ENCODE assay signal across 18 cellular contexts in genomic region chr1:6279066-6279465, GRCh38. TPM values are rescaled to one million over a fixed set of nuclear protein-coding genes. Genes with fewer than 3 reads are reported as not detected.
DNase-seq lines count a peak whose midpoint lies in the region; ATAC-seq and TF ChIP-seq lines count a peak whose summit lies in the region.
"Had no signal": no experiment of that assay in that cellular context is flagged by ENCODE, and none has a peak within 500 bp of the region (broad histone marks: within the 10 kb centered on the region; RNA-seq: fewer than 3 reads in every experiment).

No MANE protein-coding gene starts in this region.

- no peak overlapping the region for H4K91ac ChIP-seq in H9 (ENCODE audit: insufficient read length, low read depth, low read length)

- H4K5ac ChIP-seq in H9 (ENCODE audit: insufficient read length, low read depth, low read length) = no peak overlapping the region

- intact Hi-C loops in MCF 10A (cut with micrococcal nuclease) = no loop called here
- intact Hi-C loops in Right ventricle myocardium superior (cut with DNase I) = no loop called here

- H2BK15ac ChIP-seq in H9 (ENCODE audit: low read depth, low read length) = no peak overlapping the region

- H3K4me2 ChIP-seq in H9 (ENCODE audit: insufficient read depth, insufficient read length, low read length) = no peak overlapping the region

- no peak overlapping the region for H3K27ac ChIP-seq in H9 (ENCODE audit: insufficient read length, low read depth, low read length)

- H3K18ac ChIP-seq in H9 (ENCODE audit: insufficient read length, low read depth, low read length) = no peak overlapping the region

- H3K4me1 Mint-ChIP-seq in H9 (peaks cover 14 to 31% of the 10 kb centered on the region in 2 experiments), brain (peaks cover 54% of the 10 kb centered on the region), neural crest cell (peaks cover 36% of the 10 kb centered on the region), MCF 10A (ENCODE audit: insufficient read depth, unreplicated experiment) (no peaks in the 10 kb centered on the region)
- peaks cover 5% of the 10 kb centered on the region for H3K4me1 Mint-ChIP-seq in stimulated activated effector memory CD8-positive, alpha-beta T cell treated with anti-CD3 and anti-CD28 coated beads, Interleukin-12 subunit alpha, Interleukin-12 subunit beta, amount 100 ng/mL, for 72 hours

- no peak overlapping the region for H3K23ac ChIP-seq in H9 (ENCODE audit: insufficient read length, low read depth, low read length)

- no peaks in the 10 kb centered on the region for H3K27me3 ChIP-seq in H9 (ENCODE audit: insufficient read depth, low read length)
- H3K27me3 ChIP-seq: BE2C had no signal

- no peak overlapping the region for H2BK120ac ChIP-seq in H9 (ENCODE audit: low read depth, low read length, poor library complexity, severe bottlenecking)

- no peak overlapping the region; the same call in 1 of the 2 replicates for H3K14ac ChIP-seq in H9 (ENCODE audit: insufficient read depth, low read length)

- H3K79me2 ChIP-seq in H9 (ENCODE audit: insufficient read depth, low read length) = no peaks in the 10 kb centered on the region

- H2BK5ac ChIP-seq in H9 (ENCODE audit: insufficient read length, low read length) = no peak overlapping the region

- no peaks in the 10 kb centered on the region for H3K79me1 ChIP-seq in H9 (ENCODE audit: insufficient read depth, low read depth, low read length, poor library complexity, severe bottlenecking)

- no peak overlapping the region for H3K9ac ChIP-seq in H9 (ENCODE audit: extremely low read depth, insufficient read length, low read length)

- no peaks in the 10 kb centered on the region for H3K23me2 ChIP-seq in H9 (ENCODE audit: insufficient read length, low read depth, low read length, poor library complexity, severe bottlenecking)

- H2BK20ac ChIP-seq in H9 (ENCODE audit: low read depth, low read length, poor library complexity, severe bottlenecking) = no peak overlapping the region

- H2AFZ ChIP-seq in H9 (ENCODE audit: low read length) = no peak overlapping the region

- H3K36me3 Mint-ChIP-seq in H9 (ENCODE audit: insufficient read depth in 1 of 3, low read depth in 3 of 3) (peaks cover 5 to 10% (median 7%) of the 10 kb centered on the region in 3 experiments; a peak in 4 of 7 replicates), brain (no peaks in the 10 kb centered on the region), neural crest cell (ENCODE audit: low read depth) (no peaks in the 10 kb centered on the region), MCF 10A (ENCODE audit: insufficient read depth, unreplicated experiment) (peaks cover 10% of the 10 kb centered on the region)
- H3K36me3 Mint-ChIP-seq in stimulated activated effector memory CD8-positive, alpha-beta T cell treated with anti-CD3 and anti-CD28 coated beads, Interleukin-12 subunit alpha, Interleukin-12 subunit beta, amount 100 ng/mL, for 72 hours = no peaks in the 10 kb centered on the region

- BruUV-seq in MCF 10A (replicated peaks; lab: Mats Ljungman, UMichigan) = no TSS peak

- peaks cover 3% of the 10 kb centered on the region for H4K20me1 ChIP-seq in H9 (ENCODE audit: control insufficient read depth, insufficient read depth, insufficient read length)

- H3K9me3 Mint-ChIP-seq in H9 (no peaks in the 10 kb centered on the region), brain (no peaks in the 10 kb centered on the region), neural crest cell (no peaks in the 10 kb centered on the region), MCF 10A (ENCODE audit: unreplicated experiment) (no peaks in the 10 kb centered on the region)
- H3K9me3 Mint-ChIP-seq in stimulated activated effector memory CD8-positive, alpha-beta T cell treated with anti-CD3 and anti-CD28 coated beads, Interleukin-12 subunit alpha, Interleukin-12 subunit beta, amount 100 ng/mL, for 72 hours = no peaks in the 10 kb centered on the region
- H3K9me3 Mint-ChIP-seq: CD4-positive, alpha-beta T cell had no signal

- no peak overlapping the region for H3K56ac ChIP-seq in H9 (ENCODE audit: insufficient read length, low read depth, low read length)

- CTCF ChIA-PET in MCF 10A (lab: Yijun Ruan, JAX) = no interaction called here

- H3K4me3 Mint-ChIP-seq in H9 (no peak overlapping the region; a peak in 1 of 5 replicates), brain (no peak overlapping the region), neural crest cell (no peak overlapping the region), MCF 10A (ENCODE audit: unreplicated experiment) (no peak overlapping the region)
- no peak overlapping the region for H3K4me3 Mint-ChIP-seq in stimulated activated effector memory CD8-positive, alpha-beta T cell treated with anti-CD3 and anti-CD28 coated beads, Interleukin-12 subunit alpha, Interleukin-12 subunit beta, amount 100 ng/mL, for 72 hours
- H3K4me3 Mint-ChIP-seq: CD4-positive, alpha-beta T cell had no signal

- H3K4me1 ChIP-seq in H9 (ENCODE audit: insufficient read depth, low read length) = 0 out of 2 replicates have a peak, but pooled peaks cover 2% of the 10 kb centered on the region
- H3K4me1 ChIP-seq: BE2C, HAP-1 had no signal

- DNase-seq in H9 (no peak), neural crest cell (ENCODE audit: low read depth, low spot score) (no peak), MCF 10A (ENCODE audit: unreplicated experiment) (no peak), Right ventricle myocardium superior (no peak), iPS-NIHi7 (ENCODE audit: extremely low spot score) (no peak)
- DNase-seq in stimulated activated effector memory CD8-positive, alpha-beta T cell treated with anti-CD3 and anti-CD28 coated beads, Interleukin-12 subunit alpha, Interleukin-12 subunit beta, amount 100 ng/mL, for 72 hours (ENCODE audit: low spot score in 2 of 2) = no peak
- no peak for DNase-seq in activated CD4-positive, CD25-positive, alpha-beta regulatory T cell (lab: John Stamatoyannopoulos, UW)
- DNase-seq: ACHN; BE2C; C1 segment of cervical spinal cord; CD4-positive, alpha-beta T cell; DMS153; DMS79; GDM1 had no signal

- no CpG with 5 or more reads among the region's 10 CpGs for WGBS in H9 (ENCODE audit: extremely low coverage, insufficient read length, low lambda C conversion rate)

- no peak overlapping the region for H3T11ph ChIP-seq in H9 (ENCODE audit: low read length)

- no peak for ATAC-seq in stimulated activated effector memory CD8-positive, alpha-beta T cell treated with anti-CD3 and anti-CD28 coated beads, Interleukin-12 subunit alpha, Interleukin-12 subunit beta, amount 100 ng/mL, for 72 hours
- no peak for ATAC-seq in Right ventricle myocardium superior (ENCODE audit: poor library complexity)
- ATAC-seq: HepG2 had no signal

- POLR2A ChIA-PET in MCF 10A (lab: Yijun Ruan, JAX) = no interaction called here

- H2BK12ac ChIP-seq in H9 (ENCODE audit: insufficient read length, low read depth, low read length) = no peak overlapping the region

- H3K27ac Mint-ChIP-seq in H9 (peak overlapping the region; percentile 22 to 64 (median 25); a peak in 5 of 7 replicates), brain (peak overlapping the region in 4 of 5 experiments; percentile 33 to 82 (median 72)), neural crest cell (ENCODE audit: unreplicated experiment) (peak overlapping the region; percentile 78), MCF 10A (ENCODE audit: low read depth, unreplicated experiment) (no peak overlapping the region)
- H3K27ac Mint-ChIP-seq in stimulated activated effector memory CD8-positive, alpha-beta T cell treated with anti-CD3 and anti-CD28 coated beads, Interleukin-12 subunit alpha, Interleukin-12 subunit beta, amount 100 ng/mL, for 72 hours = peak overlapping the region; percentile 68
- H3K27ac Mint-ChIP-seq: CD4-positive, alpha-beta T cell had no signal

- H2AK5ac ChIP-seq in H9 (ENCODE audit: insufficient read length, low read length) = no peak overlapping the region

- H3K27me3 Mint-ChIP-seq in H9 (ENCODE audit: low read depth) = no peaks in the 10 kb centered on the region
- no peaks in the 10 kb centered on the region for H3K27me3 Mint-ChIP-seq in brain
- no peaks in the 10 kb centered on the region for H3K27me3 Mint-ChIP-seq in neural crest cell (ENCODE audit: low read depth)
- H3K27me3 Mint-ChIP-seq in MCF 10A (ENCODE audit: insufficient read depth, unreplicated experiment) = no peaks in the 10 kb centered on the region
- H3K27me3 Mint-ChIP-seq: CD4-positive, alpha-beta T cell had no signal

- H3K9me3 ChIP-seq in H9 (ENCODE audit: control insufficient read depth, low read depth, low read length) = no peaks in the 10 kb centered on the region
- H3K9me3 ChIP-seq: BE2C, HAP-1 had no signal

- no peak for TF ChIP-seq CTCF in H9 (conservative IDR thresholded peaks at IDR 0.05)
- no peak for TF ChIP-seq CTCF in brain (conservative IDR thresholded peaks at IDR 0.05)
- no peak for TF ChIP-seq CTCF in neural crest cell (conservative IDR thresholded peaks at IDR 0.05)
- TF ChIP-seq CTCF in MCF 10A (IDR thresholded peaks at IDR 0.05; ENCODE audit: unreplicated experiment) = no peak

- no peak overlapping the region for H4K8ac ChIP-seq in H9 (replicated peaks; ENCODE audit: insufficient read length, low read depth, low read length)

- no peak overlapping the region for H3K4ac ChIP-seq in H9 (ENCODE audit: low read depth, low read length)

RNA-seq across cellular contexts. Expression of gene GPR153, which starts 18.2 kb away (rescaled TPM):
- 8.9 and 9.6 TPM in 2 replicates for total RNA-seq in H9 (2021)
- polyA plus RNA-seq in brain (ENCODE audit: insufficient read depth, low read depth, low replicate concordance) = 4.4 TPM
- 28.1 and 28.7 TPM in 2 replicates for total RNA-seq in neural crest cell
- total RNA-seq in MCF 10A (2022) = 4.6 and 5.0 TPM in 2 replicates
- total RNA-seq in Right ventricle myocardium superior = 12.5 TPM

RNA-seq across cellular contexts. Expression of gene HES3, which starts 35.1 kb away (rescaled TPM):
- total RNA-seq in H9 (2021) = 89.9 and 93.4 TPM in 2 replicates
- polyA plus RNA-seq in brain (ENCODE audit: insufficient read depth, low read depth, low replicate concordance) = not detected
- total RNA-seq in neural crest cell = 23.6 and 25.2 TPM in 2 replicates
- total RNA-seq in MCF 10A (2022) = not detected in 2 replicates
- total RNA-seq in Right ventricle myocardium superior = not detected
- total RNA-seq: CD4-positive, alpha-beta T cell; Daoy; HepG2 had no signal
- polyA plus RNA-seq: HepG2 had no signal

RNA-seq across cellular contexts. Expression of gene ICMT, which starts 43.3 kb away (rescaled TPM):
- total RNA-seq in H9 (2021) (107 and 114 TPM in 2 replicates), neural crest cell (85.4 and 92.8 TPM in 2 replicates), MCF 10A (2022) (26.5 and 28.3 TPM in 2 replicates), Right ventricle myocardium superior (48.8 TPM)
- polyA plus RNA-seq in brain (ENCODE audit: insufficient read depth, low read depth, low replicate concordance) = 68.0 TPM

Comparison
In these comparisons a context has a peak if more than half of its experiments do, and no peak if none do; other contexts are left out.
1. RNA of gene HES3, which starts 35.1 kb away (total RNA-seq): 89.9 to 93.4 TPM in H9 and 23.6 to 25.2 TPM in neural crest cell; not detected in MCF 10A and not detected in Right ventricle myocardium superior (single experiment); every median in the first group is over 10 times any median in the second.